In genomic region chr13:110746443-110746842, GRCh38 we compare ENCODE assay signal across 17 cellular contexts.
"Had no signal": no experiment of that assay in that cellular context is flagged by ENCODE, and none has a peak within 500 bp of the region (broad histone marks: within the 10 kb centered on the region; RNA-seq: fewer than 3 reads in every experiment).

No MANE protein-coding gene starts in this region.

- H3K4me3 ChIP-seq: left ventricle myocardium inferior, sigmoid colon, thoracic aorta had no signal

- ATAC-seq: activated CD4-positive, CD25-positive, alpha-beta regulatory T cell treated with anti-CD3 and anti-CD28 coated beads, Interleukin-2, amount 50 U/mL, for 24 hours; natural killer cell; stimulated activated effector memory CD8-positive, alpha-beta T cell treated with anti-CD3 and anti-CD28 coated beads, Interleukin-12 subunit alpha, Interleukin-12 subunit beta, amount 100 ng/mL, for 72 hours had no signal

- H3K9me3 ChIP-seq: sigmoid colon, thoracic aorta had no signal

- H3K4me1 ChIP-seq: left ventricle myocardium inferior, sigmoid colon had no signal

- H3K27me3 ChIP-seq: sigmoid colon had no signal

- H3K27me3 Mint-ChIP-seq: dendritic cell treated with granulocyte-macrophage colony-stimulating factor and Interleukin-4, amounts not matched to agents 40 ng/mL and 50 ng/mL, for 4 days had no signal

- H3K27ac Mint-ChIP-seq: activated naive CD8-positive, alpha-beta T cell treated with anti-CD3 and anti-CD28 coated beads, Interleukin-2, amount 10 ng/mL, durations not matched to agents 7 days and 5 days; activated T-helper 1 cell treated with anti-CD3 and anti-CD28 coated beads, Interleukin-12 subunit alpha, Interleukin-12 subunit beta, Interleukin-2, Interleukin-4 antibody, amounts not matched to agents 30 ng/mL and 10 ng/mL and 1 ng/mL, durations not matched to agents 14 hours and 24 hours and 36 hours; dendritic cell treated with granulocyte-macrophage colony-stimulating factor and Interleukin-4, amounts not matched to agents 40 ng/mL and 50 ng/mL, for 4 days; natural killer cell; stimulated activated effector memory CD8-positive, alpha-beta T cell treated with anti-CD3 and anti-CD28 coated beads, Interleukin-12 subunit alpha, Interleukin-12 subunit beta, amount 100 ng/mL, for 72 hours had no signal

- DNase-seq: activated CD4-positive, alpha-beta T cell treated with anti-CD3 and anti-CD28 coated beads, Interleukin-2, amount 50 U/mL, for 1 hour; activated CD8-positive, alpha-beta memory T cell treated with anti-CD3 and anti-CD28 coated beads for 24 hours; activated naive CD8-positive, alpha-beta T cell treated with anti-CD3 and anti-CD28 coated beads, Interleukin-2, amount 10 ng/mL, durations not matched to agents 7 days and 5 days; aorta; effector memory CD4-positive, alpha-beta T cell; kidney; left ventricle myocardium inferior; natural killer cell; occipital lobe; sigmoid colon; stimulated activated CD4-positive, alpha-beta T cell treated with anti-CD3 and anti-CD28 coated beads, Interleukin-12 subunit alpha, Interleukin-12 subunit beta, amount 100 ng/mL, for 4 hours; stimulated activated CD4-positive, alpha-beta T cell treated with anti-CD3 and anti-CD28 coated beads, Interleukin-2, amount 100 ng/mL, for 24 hours had no signal

- H3K4me3 Mint-ChIP-seq: activated naive CD8-positive, alpha-beta T cell treated with anti-CD3 and anti-CD28 coated beads, Interleukin-2, amount 10 ng/mL, durations not matched to agents 7 days and 5 days; activated T-helper 1 cell treated with anti-CD3 and anti-CD28 coated beads, Interleukin-12 subunit alpha, Interleukin-12 subunit beta, Interleukin-2, Interleukin-4 antibody, amounts not matched to agents 30 ng/mL and 10 ng/mL and 1 ng/mL, durations not matched to agents 14 hours and 24 hours and 36 hours; dendritic cell treated with granulocyte-macrophage colony-stimulating factor and Interleukin-4, amounts not matched to agents 40 ng/mL and 50 ng/mL, for 4 days; natural killer cell; stimulated activated effector memory CD8-positive, alpha-beta T cell treated with anti-CD3 and anti-CD28 coated beads, Interleukin-12 subunit alpha, Interleukin-12 subunit beta, amount 100 ng/mL, for 72 hours had no signal

- H3K36me3 Mint-ChIP-seq: activated naive CD8-positive, alpha-beta T cell treated with anti-CD3 and anti-CD28 coated beads, Interleukin-2, amount 10 ng/mL, durations not matched to agents 7 days and 5 days; stimulated activated effector memory CD8-positive, alpha-beta T cell treated with anti-CD3 and anti-CD28 coated beads, Interleukin-12 subunit alpha, Interleukin-12 subunit beta, amount 100 ng/mL, for 72 hours had no signal

- H3K36me3 ChIP-seq: left ventricle myocardium inferior, sigmoid colon, thoracic aorta had no signal

- H3K4me1 Mint-ChIP-seq: activated naive CD8-positive, alpha-beta T cell treated with anti-CD3 and anti-CD28 coated beads, Interleukin-2, amount 10 ng/mL, durations not matched to agents 7 days and 5 days; natural killer cell; stimulated activated effector memory CD8-positive, alpha-beta T cell treated with anti-CD3 and anti-CD28 coated beads, Interleukin-12 subunit alpha, Interleukin-12 subunit beta, amount 100 ng/mL, for 72 hours had no signal

- H3K27ac ChIP-seq: left ventricle myocardium inferior, sigmoid colon, thoracic aorta had no signal
